10 cellular contexts compared by ENCODE assay signal in genomic region chr14:88599761-88600439, GRCh38. TPM values are rescaled to one million over a fixed set of nuclear protein-coding genes. Genes with fewer than 3 reads are reported as not detected.
DNase-seq lines count a peak whose midpoint lies in the region; ATAC-seq and TF ChIP-seq lines count a peak whose summit lies in the region.
"Had no signal": no experiment of that assay in that cellular context is flagged by ENCODE, and none has a peak within 500 bp of the region (broad histone marks: within the 10 kb centered on the region; RNA-seq: fewer than 3 reads in every experiment).

No MANE protein-coding gene starts in this region.

- CTCF ChIA-PET in activated CD8-positive, alpha-beta T cell treated with anti-CD3 and anti-CD28 coated beads for 36 hours (lab: Charles Lee) = interaction anchor here (0.7 to 0.8 kb wide), 2 partner anchors 14 to 215 kb away, joined by 3 read pairs; no protein-coding TSS in a partner anchor

- H3K36me3 Mint-ChIP-seq in natural killer cell treated with Interleukin-12 subunit alpha and Interleukin-12 subunit beta and Interleukin-15 and Interleukin-18, amount 100 ng/mL, for 72 hours = peaks cover 29% of the 10 kb centered on the region
- peaks cover 40% of the 10 kb centered on the region for H3K36me3 Mint-ChIP-seq in natural killer cell
- H3K36me3 Mint-ChIP-seq in activated CD8-positive, alpha-beta T cell treated with anti-CD3 and anti-CD28 coated beads for 36 hours (ENCODE audit: low read depth) = peaks cover 49% of the 10 kb centered on the region
- peaks cover 81% of the 10 kb centered on the region for H3K36me3 Mint-ChIP-seq in stimulated activated naive CD8-positive, alpha-beta T cell treated with anti-CD3 and anti-CD28 coated beads, Interleukin-15, Interleukin-2, amounts not matched to agents 100 ng/mL and 50 ng/mL, for 24 hours (ENCODE audit: low read depth)

- H3K4me1 Mint-ChIP-seq in natural killer cell treated with Interleukin-12 subunit alpha and Interleukin-12 subunit beta and Interleukin-15 and Interleukin-18, amount 100 ng/mL, for 72 hours (ENCODE audit: low read depth in 2 of 2) = peaks cover 11 to 21% of the 10 kb centered on the region in 2 donors
- peaks cover 9 to 19% of the 10 kb centered on the region in 2 donors for H3K4me1 Mint-ChIP-seq in natural killer cell
- peaks cover 26% of the 10 kb centered on the region for H3K4me1 Mint-ChIP-seq in activated CD8-positive, alpha-beta T cell treated with anti-CD3 and anti-CD28 coated beads for 36 hours (ENCODE audit: low read depth)
- H3K4me1 Mint-ChIP-seq in stimulated activated naive CD8-positive, alpha-beta T cell treated with anti-CD3 and anti-CD28 coated beads, Interleukin-15, Interleukin-2, amounts not matched to agents 100 ng/mL and 50 ng/mL, for 24 hours (ENCODE audit: low read depth) = peaks cover 36% of the 10 kb centered on the region

- no peaks in the 10 kb centered on the region for H3K27me3 Mint-ChIP-seq in natural killer cell treated with Interleukin-12 subunit alpha and Interleukin-12 subunit beta and Interleukin-15 and Interleukin-18, amount 100 ng/mL, for 72 hours
- H3K27me3 Mint-ChIP-seq in natural killer cell (ENCODE audit: low read depth in 2 of 2) = no peaks in the 10 kb centered on the region
- H3K27me3 Mint-ChIP-seq in activated CD8-positive, alpha-beta T cell treated with anti-CD3 and anti-CD28 coated beads for 36 hours = no peaks in the 10 kb centered on the region
- H3K27me3 Mint-ChIP-seq in stimulated activated naive CD8-positive, alpha-beta T cell treated with anti-CD3 and anti-CD28 coated beads, Interleukin-15, Interleukin-2, amounts not matched to agents 100 ng/mL and 50 ng/mL, for 24 hours = no peaks in the 10 kb centered on the region

- no peaks in the 10 kb centered on the region for H3K9me3 Mint-ChIP-seq in natural killer cell treated with Interleukin-12 subunit alpha and Interleukin-12 subunit beta and Interleukin-15 and Interleukin-18, amount 100 ng/mL, for 72 hours
- H3K9me3 Mint-ChIP-seq in natural killer cell = no peaks in the 10 kb centered on the region
- no peaks in the 10 kb centered on the region for H3K9me3 Mint-ChIP-seq in activated CD8-positive, alpha-beta T cell treated with anti-CD3 and anti-CD28 coated beads for 36 hours
- H3K9me3 Mint-ChIP-seq in stimulated activated naive CD8-positive, alpha-beta T cell treated with anti-CD3 and anti-CD28 coated beads, Interleukin-15, Interleukin-2, amounts not matched to agents 100 ng/mL and 50 ng/mL, for 24 hours = no peaks in the 10 kb centered on the region

- H3K27ac ChIP-seq in right lobe of liver = no peak overlapping the region
- H3K27ac ChIP-seq: KMS-11 had no signal

- WGBS in right lobe of liver (ENCODE audit: insufficient coverage, low coverage, low lambda C conversion rate, missing lambda C conversion rate) = 80% methylated on average over 8 of the region's 10 CpGs

- TF ChIP-seq POLR2A in right lobe of liver (IDR thresholded peaks at IDR 0.05) = no peak

- no peak for TF ChIP-seq CTCF in natural killer cell (IDR thresholded peaks at IDR 0.05)
- TF ChIP-seq CTCF in activated CD8-positive, alpha-beta T cell treated with anti-CD3 and anti-CD28 coated beads for 36 hours (IDR thresholded peaks at IDR 0.05) = no peak
- no peak for TF ChIP-seq CTCF in right lobe of liver (IDR thresholded peaks at IDR 0.05)

- H3K27ac Mint-ChIP-seq in natural killer cell treated with Interleukin-12 subunit alpha and Interleukin-12 subunit beta and Interleukin-15 and Interleukin-18, amount 100 ng/mL, for 72 hours = peak overlapping the region; percentile 81 to 83
- H3K27ac Mint-ChIP-seq in natural killer cell = peak overlapping the region in 1 of 2 donors; percentile 5
- peak overlapping the region; percentile 81 for H3K27ac Mint-ChIP-seq in activated CD8-positive, alpha-beta T cell treated with anti-CD3 and anti-CD28 coated beads for 36 hours
- H3K27ac Mint-ChIP-seq in stimulated activated naive CD8-positive, alpha-beta T cell treated with anti-CD3 and anti-CD28 coated beads, Interleukin-15, Interleukin-2, amounts not matched to agents 100 ng/mL and 50 ng/mL, for 24 hours = peak overlapping the region; percentile 88

- peaks cover 0 to 88% (median 30%) of the 10 kb centered on the region in 4 donors for H3K36me3 ChIP-seq in right lobe of liver

- no peak for DNase-seq in natural killer cell treated with Interleukin-12 subunit alpha and Interleukin-12 subunit beta and Interleukin-15 and Interleukin-18, amount 100 ng/mL, for 72 hours (ENCODE audit: low spot score)
- no peak for DNase-seq in natural killer cell
- DNase-seq in activated CD8-positive, alpha-beta T cell treated with anti-CD3 and anti-CD28 coated beads for 36 hours = peak; percentile 57
- DNase-seq in GOT3 (lab: John Stamatoyannopoulos, UW) = no peak
- DNase-seq in SHP77 treated with DMSO at 0.1 percent for 48 hours (lab: John Stamatoyannopoulos, UW) = no peak
- no peak for DNase-seq in right lobe of liver
- DNase-seq: T1000 had no signal

- H3K9me3 ChIP-seq in right lobe of liver = no peaks in the 10 kb centered on the region

- H3K4me3 ChIP-seq in right lobe of liver = no peak overlapping the region

- H3K4me3 Mint-ChIP-seq in natural killer cell treated with Interleukin-12 subunit alpha and Interleukin-12 subunit beta and Interleukin-15 and Interleukin-18, amount 100 ng/mL, for 72 hours = peak overlapping the region; percentile 80
- H3K4me3 Mint-ChIP-seq in natural killer cell = no peak overlapping the region
- H3K4me3 Mint-ChIP-seq in activated CD8-positive, alpha-beta T cell treated with anti-CD3 and anti-CD28 coated beads for 36 hours = peak overlapping the region; percentile 28
- H3K4me3 Mint-ChIP-seq in stimulated activated naive CD8-positive, alpha-beta T cell treated with anti-CD3 and anti-CD28 coated beads, Interleukin-15, Interleukin-2, amounts not matched to agents 100 ng/mL and 50 ng/mL, for 24 hours = peak overlapping the region; percentile 54

- H3K27me3 ChIP-seq in right lobe of liver = no peaks in the 10 kb centered on the region

- ATAC-seq in natural killer cell treated with Interleukin-12 subunit alpha and Interleukin-12 subunit beta and Interleukin-15 and Interleukin-18, amount 100 ng/mL, for 72 hours = peak; percentile 72 to 93
- ATAC-seq in natural killer cell = no peak
- ATAC-seq in HG02870 (IDR thresholded peaks at IDR 0.05; ENCODE audit: unreplicated experiment) = peak; percentile 88
- peak; percentile 94 for ATAC-seq in activated CD8-positive, alpha-beta T cell treated with anti-CD3 and anti-CD28 coated beads for 36 hours
- ATAC-seq in right lobe of liver = no peak

- intact Hi-C loops in natural killer cell (cut with micrococcal nuclease) (no loop called here), right lobe of liver (cut with DNase I) (no loop called here)
- intact Hi-C loops in activated CD8-positive, alpha-beta T cell treated with anti-CD3 and anti-CD28 coated beads for 36 hours (cut with micrococcal nuclease) = no loop called here

- no peaks in the 10 kb centered on the region for H3K4me1 ChIP-seq in right lobe of liver

- POLR2A ChIA-PET in activated CD8-positive, alpha-beta T cell treated with anti-CD3 and anti-CD28 coated beads for 36 hours (lab: Charles Lee) = interaction anchor here (1.2 to 1.3 kb wide), 2 partner anchors 14 to 16 kb away, joined by 3 to 6 read pairs; no protein-coding TSS in a partner anchor

RNA-seq across cellular contexts. Expression of gene ZC3H14, which starts 37.1 kb away (rescaled TPM):
- 10 to 100 TPM; 34.6 to 61.9 TPM for total RNA-seq in natural killer cell treated with Interleukin-12 subunit alpha and Interleukin-12 subunit beta and Interleukin-15 and Interleukin-18, amount 100 ng/mL, for 72 hours
- total RNA-seq in natural killer cell = 10 to 100 TPM; 44.1 to 54.5 (median 53.4) TPM
- 10 to 100 TPM; 43.9 to 50.3 TPM for total RNA-seq in activated CD8-positive, alpha-beta T cell treated with anti-CD3 and anti-CD28 coated beads for 36 hours
- 10 to 100 TPM; 37.2 to 52.5 (median 42.1) TPM for total RNA-seq in right lobe of liver

RNA-seq across cellular contexts. Expression of gene PTPN21, which starts 45.1 kb away (rescaled TPM):
- under 1 TPM; 0.50 to 0.53 TPM for total RNA-seq in natural killer cell treated with Interleukin-12 subunit alpha and Interleukin-12 subunit beta and Interleukin-15 and Interleukin-18, amount 100 ng/mL, for 72 hours
- under 1 TPM in 1 of 3 donors, not detected in 2; 0.15 TPM for total RNA-seq in natural killer cell
- total RNA-seq in activated CD8-positive, alpha-beta T cell treated with anti-CD3 and anti-CD28 coated beads for 36 hours = not detected
- 10 to 100 TPM in 4 of 6 experiments, 1 to 10 TPM in 2; 6.0 to 12.2 (median 10.3) TPM for total RNA-seq in right lobe of liver

Comparison
In these comparisons a context has a peak if more than half of its experiments do, and no peak if none do; other contexts are left out.
1. ATAC-seq: peak in natural killer cell treated with Interleukin-12 subunit alpha and Interleukin-12 subunit beta and Interleukin-15 and Interleukin-18, amount 100 ng/mL, for 72 hours (2 of 2), HG02870 (single experiment) and activated CD8-positive, alpha-beta T cell treated with anti-CD3 and anti-CD28 coated beads for 36 hours (single experiment); none in natural killer cell (0 of 3) and right lobe of liver (0 of 4).
2. RNA of gene PTPN21, which starts 45.1 kb away (total RNA-seq): 6.0 to 12.2 TPM in right lobe of liver; 0.50 to 0.53 TPM in natural killer cell treated with Interleukin-12 subunit alpha and Interleukin-12 subunit beta and Interleukin-15 and Interleukin-18, amount 100 ng/mL, for 72 hours, not detected in activated CD8-positive, alpha-beta T cell treated with anti-CD3 and anti-CD28 coated beads for 36 hours and 0.15 TPM in natural killer cell; every median in the first group is over 4 times any median in the second.